ENCODE assay signal across 22 cellular contexts in the genomic region with DNA sequence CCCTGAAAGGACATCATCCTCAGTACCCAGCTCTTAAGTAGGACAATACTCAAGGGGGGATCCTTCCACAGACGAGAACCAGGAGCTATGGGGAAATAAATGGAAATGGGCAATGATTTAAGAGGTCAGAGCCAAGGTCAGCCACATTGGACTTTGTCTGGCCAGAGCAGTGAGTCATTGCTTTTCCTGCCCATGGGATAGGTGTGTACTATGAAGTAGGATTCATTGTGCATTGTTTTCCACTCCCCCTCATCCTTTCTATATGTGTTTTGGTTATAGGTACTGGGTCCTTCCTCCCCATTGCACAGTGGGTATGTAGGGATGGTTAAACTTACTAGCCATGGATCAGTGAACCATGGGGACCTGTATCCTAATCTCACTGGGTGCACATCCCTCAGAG.
"Had no signal": no experiment of that assay in that cellular context is flagged by ENCODE, and none has a peak within 500 bp of the region (broad histone marks: within the 10 kb centered on the region; RNA-seq: fewer than 3 reads in every experiment).

No MANE protein-coding gene starts in this region.

- DNase-seq: activated B cell treated with CpG ODN at 0.5 μM for 24 hours; activated CD4-positive, alpha-beta T cell treated with anti-CD3 and anti-CD28 coated beads for 36 hours; activated CD4-positive, alpha-beta T cell treated with anti-CD3 and anti-CD28 coated beads, Interleukin-2, amount 50 U/mL, for 4 hours; activated CD8-positive, alpha-beta memory T cell treated with anti-CD3 and anti-CD28 coated beads for 24 hours; activated CD8-positive, alpha-beta memory T cell treated with anti-CD3 and anti-CD28 coated beads, Interleukin-2, amount 50 U/mL, for 4 hours; activated naive CD4-positive, alpha-beta T cell treated with Interleukin-2 at 50 U/mL for 16 hours; activated naive CD8-positive, alpha-beta T cell treated with anti-CD3 and anti-CD28 coated beads for 36 hours; activated T-cell treated with anti-CD3 and anti-CD28 coated beads, Interleukin-2, amount 50 U/mL, for 4 hours; amniotic stem cell; cerebellar nuclear complex; cortex of kidney; effector CD8-positive, alpha-beta T cell; gastrocnemius medialis; hypothalamus; mesenchymal stem cell; retina; stimulated activated CD4-positive, alpha-beta T cell treated with anti-CD3 and anti-CD28 coated beads, Interleukin-4, amount 100 ng/mL, for 24 hours; stimulated activated naive CD8-positive, alpha-beta T cell treated with anti-CD3 and anti-CD28 coated beads, Interleukin-15, Interleukin-2, amounts not matched to agents 100 U/mL and 50 U/mL, for 24 hours; T-helper 1 cell; T1000; upper lobe of left lung had no signal

- H3K4me3 ChIP-seq: gastrocnemius medialis, upper lobe of left lung had no signal

- H3K36me3 ChIP-seq: gastrocnemius medialis, upper lobe of left lung had no signal

- H3K9me3 ChIP-seq: gastrocnemius medialis had no signal

- H3K27ac ChIP-seq: gastrocnemius medialis, upper lobe of left lung had no signal

- H3K27me3 ChIP-seq: gastrocnemius medialis, upper lobe of left lung had no signal

- FAIRE-seq: bronchial epithelial cell had no signal

- H3K4me1 ChIP-seq: upper lobe of left lung had no signal
